ENCODE assay signal across 10 cellular contexts in the genomic region with DNA sequence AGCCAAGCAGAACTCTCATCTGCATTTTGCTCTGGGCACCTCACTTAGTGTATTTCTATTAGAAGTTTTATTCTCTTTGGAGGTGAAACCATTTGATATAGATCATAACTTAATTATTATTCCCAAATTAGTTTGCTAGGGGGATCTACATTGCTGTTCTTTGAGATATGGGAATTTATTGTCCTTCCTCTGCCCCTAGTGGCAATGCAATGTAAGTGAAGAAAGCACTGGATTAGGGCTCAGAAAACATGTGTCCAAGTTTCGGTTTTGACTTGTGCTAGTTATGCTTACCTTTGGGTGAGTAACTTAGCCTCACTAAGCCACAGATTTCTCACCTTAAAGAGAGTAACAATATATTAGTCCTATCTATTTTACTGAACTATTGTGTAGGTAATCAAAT. TPM values are rescaled to one million over a fixed set of nuclear protein-coding genes. Genes with fewer than 3 reads are reported as not detected.
DNase-seq lines count a peak whose midpoint lies in the region; ATAC-seq and TF ChIP-seq lines count a peak whose summit lies in the region.
"Had no signal": no experiment of that assay in that cellular context is flagged by ENCODE, and none has a peak within 500 bp of the region (broad histone marks: within the 10 kb centered on the region; RNA-seq: fewer than 3 reads in every experiment).

No MANE protein-coding gene starts in this region.

- H3K36me3 ChIP-seq in H7 (replicated peaks; ENCODE audit: control insufficient read depth, insufficient read depth, low read length) (no peaks in the 10 kb centered on the region), adrenal gland (replicated peaks in 1 of 2) (no peaks in the 10 kb centered on the region), lower lobe of right lung (no peaks in the 10 kb centered on the region)

- 32 to 57% (median 40%) methylated on average over 1 of the region's 1 CpG for WGBS in adrenal gland, 4 donors

- DNase-seq in H7: peak; percentile 30
- DNase-seq in adrenal gland: peak in 1 of 7 donors; percentile 10
- DNase-seq in lower lobe of right lung: no peak
- no peak for DNase-seq in stimulated activated naive CD8-positive, alpha-beta T cell treated with anti-CD3 and anti-CD28 coated beads, Interleukin-15, Interleukin-2, amounts not matched to agents 100 U/mL and 50 U/mL, for 24 hours
- DNase-seq in activated gamma-delta T cell treated with Interleukin-2 at 50 U/mL for 16 hours: no peak
- DNase-seq: activated T-cell treated with anti-CD3 and anti-CD28 coated beads for 4 hours had no signal

- no peaks in the 10 kb centered on the region for H3K27me3 ChIP-seq in H7 (ENCODE audit: control insufficient read depth, insufficient read depth, low read length)
- no peaks in the 10 kb centered on the region for H3K27me3 ChIP-seq in adrenal gland
- H3K27me3 ChIP-seq in lower lobe of right lung (ENCODE audit: low read depth): no peaks in the 10 kb centered on the region

- peak; percentile 88 for TF ChIP-seq CTCF in C4-2B (conservative IDR thresholded peaks at IDR 0.05)
- TF ChIP-seq CTCF in adrenal gland (IDR thresholded peaks at IDR 0.05): peak; percentile 38 to 66 (median 50)
- TF ChIP-seq CTCF in lower lobe of right lung (IDR thresholded peaks at IDR 0.05): peak; percentile 66

- TF ChIP-seq POLR2A in adrenal gland (IDR thresholded peaks at IDR 0.05): no peak

- H3K27ac ChIP-seq in C4-2B (no peak overlapping the region), adrenal gland (no peak overlapping the region), lower lobe of right lung (no peak overlapping the region)

- no peaks in the 10 kb centered on the region for H3K4me1 ChIP-seq in adrenal gland (replicated peaks in 1 of 2)
- peaks cover 7% of the 10 kb centered on the region for H3K4me1 ChIP-seq in lower lobe of right lung

- H3K9me3 ChIP-seq in adrenal gland (replicated peaks in 1 of 3): no peaks in the 10 kb centered on the region
- no peaks in the 10 kb centered on the region for H3K9me3 ChIP-seq in lower lobe of right lung

- H3K4me3 ChIP-seq in H7 (ENCODE audit: insufficient read depth, low read depth, low read length) (no peak overlapping the region), adrenal gland (no peak overlapping the region), lower lobe of right lung (no peak overlapping the region)

- ATAC-seq in lower lobe of right lung (peak; percentile 47 to 71), HG02885 (IDR thresholded peaks at IDR 0.05; ENCODE audit: poor library complexity, unreplicated experiment) (no peak), GM21526 (IDR thresholded peaks at IDR 0.05; ENCODE audit: low FRiP score, unreplicated experiment) (no peak)
- no peak for ATAC-seq in stimulated activated naive CD8-positive, alpha-beta T cell treated with anti-CD3 and anti-CD28 coated beads, Interleukin-15, Interleukin-2, amounts not matched to agents 100 U/mL and 50 U/mL, for 24 hours
- ATAC-seq: naive thymus-derived CD8-positive, alpha-beta T cell had no signal

- intact Hi-C loops in adrenal gland (cut with DNase I): no loop called here
- intact Hi-C loops in lower lobe of right lung (cut with DNase I): no loop called here

RNA-seq across cellular contexts. Expression of a gene that starts 2.9 kb away (rescaled TPM):
- not detected in 2 replicates for total RNA-seq in H7 (2014; rRNA removed; shearing (Covaris generic))
- total RNA-seq in adrenal gland: not detected
- under 1 TPM in 1 of 3 donors, not detected in 2; 0.17 TPM for polyA plus RNA-seq in adrenal gland
- 0.59 TPM for total RNA-seq in lower lobe of right lung
- total RNA-seq: naive thymus-derived CD8-positive, alpha-beta T cell had no signal
- polyA plus RNA-seq: naive thymus-derived CD8-positive, alpha-beta T cell had no signal

RNA-seq across cellular contexts. Expression of a gene that starts 20.3 kb away (rescaled TPM):
- not detected in 2 replicates for total RNA-seq in H7 (2014; rRNA removed; shearing (Covaris generic))
- total RNA-seq in adrenal gland: not detected
- not detected for polyA plus RNA-seq in adrenal gland
- 0.27 TPM for total RNA-seq in lower lobe of right lung
- total RNA-seq: naive thymus-derived CD8-positive, alpha-beta T cell had no signal
- polyA plus RNA-seq: naive thymus-derived CD8-positive, alpha-beta T cell had no signal

RNA-seq across cellular contexts. Expression of a gene that starts 26.4 kb away (rescaled TPM):
- not detected in 2 replicates for total RNA-seq in H7 (2014; rRNA removed; shearing (Covaris generic))
- not detected for total RNA-seq in adrenal gland
- polyA plus RNA-seq in adrenal gland: under 1 TPM in 1 of 3 donors, not detected in 2; 0.03 TPM
- 1.9 TPM for total RNA-seq in lower lobe of right lung
- total RNA-seq: naive thymus-derived CD8-positive, alpha-beta T cell had no signal
- polyA plus RNA-seq: naive thymus-derived CD8-positive, alpha-beta T cell had no signal

RNA-seq across cellular contexts. Expression of a gene that starts 30.1 kb away (rescaled TPM):
- total RNA-seq in H7 (2014; rRNA removed; shearing (Covaris generic)): not detected in 2 replicates
- total RNA-seq in adrenal gland: not detected
- polyA plus RNA-seq in adrenal gland: not detected
- total RNA-seq in lower lobe of right lung: not detected
- total RNA-seq: naive thymus-derived CD8-positive, alpha-beta T cell had no signal
- polyA plus RNA-seq: naive thymus-derived CD8-positive, alpha-beta T cell had no signal

RNA-seq across cellular contexts. Expression of a gene that starts 35.9 kb away (rescaled TPM):
- not detected in 2 replicates for total RNA-seq in H7 (2014; rRNA removed; shearing (Covaris generic))
- total RNA-seq in adrenal gland (not detected), lower lobe of right lung (not detected)
- not detected for polyA plus RNA-seq in adrenal gland
- total RNA-seq: naive thymus-derived CD8-positive, alpha-beta T cell had no signal
- polyA plus RNA-seq: naive thymus-derived CD8-positive, alpha-beta T cell had no signal

Comparison
In these comparisons a context has a peak if more than half of its experiments do, and no peak if none do; other contexts are left out.
1. ATAC-seq: peak in lower lobe of right lung (2 of 2); none in stimulated activated naive CD8-positive, alpha-beta T cell treated with anti-CD3 and anti-CD28 coated beads, Interleukin-15, Interleukin-2, amounts not matched to agents 100 U/mL and 50 U/mL, for 24 hours (single experiment), HG02885 (single experiment) and GM21526 (single experiment).
2. Peak in every context shown above with its lines, with median percentiles within 50 percentile points of each other: CTCF ChIP-seq.